In the genomic region with DNA sequence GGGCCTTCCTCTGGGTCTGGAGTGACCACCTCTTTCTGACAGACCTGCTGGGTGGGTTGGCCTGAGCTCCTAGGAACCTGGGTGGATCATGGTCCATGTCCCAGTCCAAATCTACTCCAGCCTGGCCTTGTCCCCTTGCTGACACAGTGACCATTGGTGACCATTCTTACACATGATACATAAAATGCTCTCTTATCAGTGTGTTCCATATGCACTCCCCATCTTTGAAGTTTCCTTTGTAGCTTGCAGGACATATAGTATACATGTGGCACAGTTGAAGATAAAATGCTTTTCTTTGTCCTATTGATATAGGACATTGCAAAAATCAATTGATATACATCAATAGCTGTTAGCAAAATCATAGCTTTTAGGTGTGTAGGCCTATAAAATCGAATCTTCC, we compare ENCODE assay signal across 39 cellular contexts.
"Had no signal": no experiment of that assay in that cellular context is flagged by ENCODE, and none has a peak within 500 bp of the region (broad histone marks: within the 10 kb centered on the region; RNA-seq: fewer than 3 reads in every experiment).

No MANE protein-coding gene starts in this region.

- H3K4me3 ChIP-seq: ascending aorta, cardiac muscle cell, colonic mucosa had no signal

- H3K4me1 Mint-ChIP-seq: central memory CD8-positive, alpha-beta T cell had no signal

- H3K36me3 ChIP-seq: ascending aorta, cardiac muscle cell, colonic mucosa, WERI-Rb-1 had no signal

- H3K36me3 Mint-ChIP-seq: activated CD8-positive, alpha-beta memory T cell treated with anti-CD3 and anti-CD28 coated beads, Interleukin-2, amount 10 ng/mL, durations not matched to agents 7 days and 5 days; activated naive CD4-positive, alpha-beta T cell treated with anti-CD3 and anti-CD28 coated beads, Interleukin-2, amount 10 ng/mL, durations not matched to agents 7 days and 5 days; activated naive CD4-positive, alpha-beta T cell treated with anti-CD3 and anti-CD28 coated beads, Interleukin-2, amount 50 U/mL, for 24 hours; activated naive CD8-positive, alpha-beta T cell; activated naive CD8-positive, alpha-beta T cell treated with anti-CD3 and anti-CD28 coated beads, Interleukin-2, amount 10 ng/mL, durations not matched to agents 7 days and 5 days; brain; WTC11 had no signal

- H3K27me3 Mint-ChIP-seq: activated CD4-positive, alpha-beta memory T cell treated with anti-CD3 and anti-CD28 coated beads, Interleukin-2, amount 10 ng/mL, durations not matched to agents 7 days and 5 days; activated CD4-positive, alpha-beta T cell treated with anti-CD3 and anti-CD28 coated beads, Interleukin-2, amount 10 ng/mL, durations not matched to agents 7 days and 5 days; activated CD8-positive, alpha-beta memory T cell treated with anti-CD3 and anti-CD28 coated beads, Interleukin-2, amount 10 ng/mL, durations not matched to agents 7 days and 5 days; activated naive CD4-positive, alpha-beta T cell treated with anti-CD3 and anti-CD28 coated beads, Interleukin-2, amount 50 U/mL, for 24 hours; activated naive CD8-positive, alpha-beta T cell treated with anti-CD3 and anti-CD28 coated beads, Interleukin-2, amount 50 U/mL, for 24 hours; central memory CD8-positive, alpha-beta T cell had no signal

- ATAC-seq: activated CD4-positive, alpha-beta T cell treated with anti-CD3 and anti-CD28 coated beads for 36 hours; activated CD4-positive, CD25-positive, alpha-beta regulatory T cell treated with anti-CD3 and anti-CD28 coated beads, Interleukin-2, amount 50 U/mL, for 24 hours; activated CD8-positive, alpha-beta memory T cell treated with anti-CD3 and anti-CD28 coated beads, Interleukin-2, amount 10 ng/mL, durations not matched to agents 7 days and 5 days; activated CD8-positive, alpha-beta T cell treated with anti-CD3 and anti-CD28 coated beads, Interleukin-2, amount 10 ng/mL, durations not matched to agents 7 days and 5 days; activated naive CD8-positive, alpha-beta T cell treated with anti-CD3 and anti-CD28 coated beads, Interleukin-2, amount 50 U/mL, for 24 hours; WTC11 had no signal

- H3K4me1 ChIP-seq: colonic mucosa had no signal

- H3K4me3 Mint-ChIP-seq: activated CD4-positive, alpha-beta memory T cell treated with anti-CD3 and anti-CD28 coated beads, Interleukin-2, amount 10 ng/mL, durations not matched to agents 7 days and 5 days; activated CD4-positive, alpha-beta T cell treated with anti-CD3 and anti-CD28 coated beads for 36 hours; activated CD4-positive, alpha-beta T cell treated with anti-CD3 and anti-CD28 coated beads, Interleukin-2, amount 10 ng/mL, durations not matched to agents 7 days and 5 days; activated CD8-positive, alpha-beta memory T cell treated with anti-CD3 and anti-CD28 coated beads, Interleukin-2, amount 10 ng/mL, durations not matched to agents 7 days and 5 days; activated CD8-positive, alpha-beta T cell treated with anti-CD3 and anti-CD28 coated beads, Interleukin-2, amount 10 ng/mL, durations not matched to agents 7 days and 5 days; activated naive CD4-positive, alpha-beta T cell treated with anti-CD3 and anti-CD28 coated beads, Interleukin-2, amount 10 ng/mL, durations not matched to agents 7 days and 5 days; activated naive CD4-positive, alpha-beta T cell treated with anti-CD3 and anti-CD28 coated beads, Interleukin-2, amount 50 U/mL, for 24 hours; activated naive CD8-positive, alpha-beta T cell; activated naive CD8-positive, alpha-beta T cell treated with anti-CD3 and anti-CD28 coated beads, Interleukin-2, amount 10 ng/mL, durations not matched to agents 7 days and 5 days; activated naive CD8-positive, alpha-beta T cell treated with anti-CD3 and anti-CD28 coated beads, Interleukin-2, amount 50 U/mL, for 24 hours; activated T-cell treated with anti-CD3 and anti-CD28 coated beads, Interleukin-2, amount 50 U/mL, for 24 hours; brain; central memory CD8-positive, alpha-beta T cell; T-helper 1 cell treated with Interleukin-12 subunit alpha and Interleukin-12 subunit beta and Interleukin-4 antibody, amounts not matched to agents 30 μg/mL and 1 μg/mL, for 36 hours; T-helper 2 cell treated with Interferon-gamma antibody and Interleukin-4, amounts not matched to agents 5 μg/mL and 100 μg/mL, for 36 hours; WTC11 had no signal

- H3K9me3 ChIP-seq: ascending aorta, colonic mucosa had no signal

- DNase-seq: activated CD4-positive, alpha-beta memory T cell treated with anti-CD3 and anti-CD28 coated beads, Interleukin-2, amount 10 ng/mL, durations not matched to agents 7 days and 5 days; activated CD4-positive, alpha-beta T cell treated with anti-CD3 and anti-CD28 coated beads for 1 hour; activated CD4-positive, alpha-beta T cell treated with anti-CD3 and anti-CD28 coated beads for 36 hours; activated CD4-positive, alpha-beta T cell treated with anti-CD3 and anti-CD28 coated beads for 48 hours; activated CD4-positive, alpha-beta T cell treated with anti-CD3 and anti-CD28 coated beads, Interleukin-2, amount 10 ng/mL, durations not matched to agents 7 days and 5 days; activated CD4-positive, alpha-beta T cell treated with anti-CD3 and anti-CD28 coated beads, Interleukin-2, amount 50 U/mL, for 48 hours; activated CD4-positive, CD25-positive, alpha-beta regulatory T cell; activated CD8-positive, alpha-beta memory T cell treated with anti-CD3 and anti-CD28 coated beads for 24 hours; activated CD8-positive, alpha-beta memory T cell treated with anti-CD3 and anti-CD28 coated beads, Interleukin-2, amount 10 ng/mL, durations not matched to agents 7 days and 5 days; activated CD8-positive, alpha-beta memory T cell treated with anti-CD3 and anti-CD28 coated beads, Interleukin-2, amount 50 U/mL, for 48 hours; activated CD8-positive, alpha-beta T cell treated with anti-CD3 and anti-CD28 coated beads, Interleukin-2, amount 10 ng/mL, durations not matched to agents 7 days and 5 days; activated effector memory CD4-positive, alpha-beta T cell treated with Interleukin-2 at 50 U/mL for 16 hours; activated gamma-delta T cell; activated naive CD4-positive, alpha-beta T cell treated with anti-CD3 and anti-CD28 coated beads, Interleukin-2, amount 10 ng/mL, durations not matched to agents 7 days and 5 days; activated naive CD4-positive, alpha-beta T cell treated with Interleukin-2 at 50 U/mL for 16 hours; activated naive CD8-positive, alpha-beta T cell treated with anti-CD3 and anti-CD28 coated beads, Interleukin-2, amount 10 ng/mL, durations not matched to agents 7 days and 5 days; activated naive CD8-positive, alpha-beta T cell treated with anti-CD3 and anti-CD28 coated beads, Interleukin-2, amount 50 U/mL, for 24 hours; activated T-cell treated with anti-CD3 and anti-CD28 coated beads, Interleukin-2, amount 50 U/mL, for 24 hours; activated T-cell treated with anti-CD3 and anti-CD28 coated beads, Interleukin-2, amount 50 U/mL, for 48 hours; amygdala; anterior cingulate cortex; caudate nucleus; cerebellar nuclear complex; colonic mucosa; T-helper 2 cell; T-helper 9 cell; WERI-Rb-1 had no signal

- FAIRE-seq: TTC549 had no signal

- H3K27me3 ChIP-seq: ascending aorta, cardiac muscle cell, colonic mucosa had no signal

- H3K27ac ChIP-seq: ascending aorta, cardiac muscle cell, colonic mucosa, WERI-Rb-1 had no signal

- H3K9me3 Mint-ChIP-seq: activated CD4-positive, alpha-beta memory T cell treated with anti-CD3 and anti-CD28 coated beads, Interleukin-2, amount 10 ng/mL, durations not matched to agents 7 days and 5 days; activated CD4-positive, alpha-beta T cell treated with anti-CD3 and anti-CD28 coated beads, Interleukin-2, amount 10 ng/mL, durations not matched to agents 7 days and 5 days; activated naive CD4-positive, alpha-beta T cell treated with anti-CD3 and anti-CD28 coated beads, Interleukin-2, amount 10 ng/mL, durations not matched to agents 7 days and 5 days; activated naive CD4-positive, alpha-beta T cell treated with anti-CD3 and anti-CD28 coated beads, Interleukin-2, amount 50 U/mL, for 24 hours; activated naive CD8-positive, alpha-beta T cell treated with anti-CD3 and anti-CD28 coated beads, Interleukin-2, amount 10 ng/mL, durations not matched to agents 7 days and 5 days; activated naive CD8-positive, alpha-beta T cell treated with anti-CD3 and anti-CD28 coated beads, Interleukin-2, amount 50 U/mL, for 24 hours; activated T-cell treated with anti-CD3 and anti-CD28 coated beads, Interleukin-2, amount 50 U/mL, for 24 hours; activated T-helper 2 cell treated with anti-CD3 and anti-CD28 coated beads, Interferon-gamma antibody, Interleukin-2, Interleukin-4, amounts not matched to agents 10 μg/mL and 5 μg/mL and 100 μg/mL, durations not matched to agents 14 hours and 24 hours and 36 hours; brain; T-helper 1 cell treated with Interleukin-12 subunit alpha and Interleukin-12 subunit beta and Interleukin-4 antibody, amounts not matched to agents 30 μg/mL and 1 μg/mL, for 36 hours; T-helper 2 cell treated with Interferon-gamma antibody and Interleukin-4, amounts not matched to agents 5 μg/mL and 100 μg/mL, for 36 hours; WTC11 had no signal

- H3K27ac Mint-ChIP-seq: activated CD4-positive, alpha-beta memory T cell treated with anti-CD3 and anti-CD28 coated beads, Interleukin-2, amount 10 ng/mL, durations not matched to agents 7 days and 5 days; activated CD4-positive, alpha-beta T cell treated with anti-CD3 and anti-CD28 coated beads for 36 hours; activated CD4-positive, alpha-beta T cell treated with anti-CD3 and anti-CD28 coated beads, Interleukin-2, amount 10 ng/mL, durations not matched to agents 7 days and 5 days; activated CD8-positive, alpha-beta memory T cell treated with anti-CD3 and anti-CD28 coated beads, Interleukin-2, amount 10 ng/mL, durations not matched to agents 7 days and 5 days; activated CD8-positive, alpha-beta T cell treated with anti-CD3 and anti-CD28 coated beads, Interleukin-2, amount 10 ng/mL, durations not matched to agents 7 days and 5 days; activated naive CD4-positive, alpha-beta T cell treated with anti-CD3 and anti-CD28 coated beads, Interleukin-2, amount 10 ng/mL, durations not matched to agents 7 days and 5 days; activated naive CD4-positive, alpha-beta T cell treated with anti-CD3 and anti-CD28 coated beads, Interleukin-2, amount 50 U/mL, for 24 hours; activated naive CD8-positive, alpha-beta T cell; activated naive CD8-positive, alpha-beta T cell treated with anti-CD3 and anti-CD28 coated beads, Interleukin-2, amount 10 ng/mL, durations not matched to agents 7 days and 5 days; activated naive CD8-positive, alpha-beta T cell treated with anti-CD3 and anti-CD28 coated beads, Interleukin-2, amount 50 U/mL, for 24 hours; activated T-cell treated with anti-CD3 and anti-CD28 coated beads, Interleukin-2, amount 50 U/mL, for 24 hours; activated T-helper 2 cell treated with anti-CD3 and anti-CD28 coated beads, Interferon-gamma antibody, Interleukin-2, Interleukin-4, amounts not matched to agents 10 μg/mL and 5 μg/mL and 100 μg/mL, durations not matched to agents 14 hours and 24 hours and 36 hours; brain; T-helper 1 cell treated with Interleukin-12 subunit alpha and Interleukin-12 subunit beta and Interleukin-4 antibody, amounts not matched to agents 30 μg/mL and 1 μg/mL, for 36 hours; T-helper 2 cell treated with Interferon-gamma antibody and Interleukin-4, amounts not matched to agents 5 μg/mL and 100 μg/mL, for 36 hours; WTC11 had no signal
